ENCODE assay signal across 8 cellular contexts in the genomic region with DNA sequence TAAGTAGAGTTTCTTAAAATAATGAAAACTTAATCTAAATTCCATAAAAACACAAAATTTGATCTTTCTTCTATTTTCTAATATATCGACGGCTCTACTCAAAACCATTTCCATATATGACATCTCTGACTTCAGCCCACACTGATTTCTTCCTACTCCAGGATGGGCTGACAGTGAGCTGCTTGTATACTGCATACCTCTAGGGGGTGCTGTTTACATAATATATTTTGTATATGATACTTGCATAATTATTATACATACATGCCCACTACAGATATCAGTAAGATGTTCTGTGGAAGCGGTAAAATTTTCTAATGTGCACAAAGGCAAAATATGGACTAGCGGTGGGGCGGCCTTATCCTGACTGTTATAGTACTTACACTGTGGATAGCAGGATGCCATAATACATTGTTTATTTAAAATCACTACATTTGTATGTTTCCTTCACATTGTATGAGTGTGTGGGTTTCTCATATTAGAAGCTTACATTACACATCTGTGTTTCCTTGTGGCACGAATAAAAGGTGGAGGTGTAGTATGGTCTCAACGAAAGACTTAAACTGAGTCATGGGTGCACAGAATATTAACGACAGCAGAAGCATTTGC.
DNase-seq lines count a peak whose midpoint lies in the region; ATAC-seq, FAIRE-seq and TF ChIP-seq lines count a peak whose summit lies in the region.

No MANE protein-coding gene starts in this region.

- H3K4me3 Mint-ChIP-seq in natural killer cell, result no peak overlapping the region
- H3K4me3 Mint-ChIP-seq in natural killer cell treated with Interleukin-12 subunit alpha and Interleukin-12 subunit beta and Interleukin-15 and Interleukin-18, amount 100 ng/mL, for 72 hours, result no peak overlapping the region

- H3K27ac Mint-ChIP-seq in natural killer cell, result no peak overlapping the region
- no peak overlapping the region for H3K27ac Mint-ChIP-seq in natural killer cell treated with Interleukin-12 subunit alpha and Interleukin-12 subunit beta and Interleukin-15 and Interleukin-18, amount 100 ng/mL, for 72 hours

- intact Hi-C loops in natural killer cell (cut with micrococcal nuclease), result no loop called here

- H3K4me1 Mint-ChIP-seq in natural killer cell, result no peaks in the 10 kb centered on the region
- H3K4me1 Mint-ChIP-seq in natural killer cell treated with Interleukin-12 subunit alpha and Interleukin-12 subunit beta and Interleukin-15 and Interleukin-18, amount 100 ng/mL, for 72 hours (ENCODE audit: low read depth in 2 of 2), result no peaks in the 10 kb centered on the region

- H3K36me3 Mint-ChIP-seq in natural killer cell, result no peaks in the 10 kb centered on the region
- no peaks in the 10 kb centered on the region for H3K36me3 Mint-ChIP-seq in natural killer cell treated with Interleukin-12 subunit alpha and Interleukin-12 subunit beta and Interleukin-15 and Interleukin-18, amount 100 ng/mL, for 72 hours

- DNase-seq in natural killer cell (no peak), NAMALWA (ENCODE audit: low spot score) (peak; percentile 57), inferior parietal cortex (ENCODE audit: extremely low spot score) (peak; percentile 42), Ammon's horn (ENCODE audit: low spot score) (no peak)
- no peak for DNase-seq in natural killer cell treated with Interleukin-12 subunit alpha and Interleukin-12 subunit beta and Interleukin-15 and Interleukin-18, amount 100 ng/mL, for 72 hours (ENCODE audit: low spot score)
- DNase-seq in activated CD8-positive, alpha-beta memory T cell treated with anti-CD3 and anti-CD28 coated beads, Interleukin-2, amount 50 U/mL, for 48 hours, result no peak

- peaks cover 0 to 2% of the 10 kb centered on the region in 2 donors for H3K9me3 Mint-ChIP-seq in natural killer cell
- H3K9me3 Mint-ChIP-seq in natural killer cell treated with Interleukin-12 subunit alpha and Interleukin-12 subunit beta and Interleukin-15 and Interleukin-18, amount 100 ng/mL, for 72 hours, result no peaks in the 10 kb centered on the region

- no peaks in the 10 kb centered on the region for H3K27me3 Mint-ChIP-seq in natural killer cell (ENCODE audit: low read depth in 2 of 2)
- H3K27me3 Mint-ChIP-seq in natural killer cell treated with Interleukin-12 subunit alpha and Interleukin-12 subunit beta and Interleukin-15 and Interleukin-18, amount 100 ng/mL, for 72 hours, result peaks cover 2 to 5% of the 10 kb centered on the region in 2 donors

- ATAC-seq in natural killer cell (no peak), HG02610 (IDR thresholded peaks at IDR 0.05; ENCODE audit: unreplicated experiment) (peak; percentile 89)
- no peak for ATAC-seq in natural killer cell treated with Interleukin-12 subunit alpha and Interleukin-12 subunit beta and Interleukin-15 and Interleukin-18, amount 100 ng/mL, for 72 hours

- peak; percentile 82 for FAIRE-seq in TTC549 (lab: Jason Lieb, UNC)

- TF ChIP-seq CTCF in natural killer cell (IDR thresholded peaks at IDR 0.05), result peak; percentile 34

Comparison
In these comparisons a context has a peak if more than half of its experiments do, and no peak if none do; other contexts are left out.
1. DNase-seq: peak in NAMALWA (single experiment) and inferior parietal cortex (single experiment); none in natural killer cell (single experiment), natural killer cell treated with Interleukin-12 subunit alpha and Interleukin-12 subunit beta and Interleukin-15 and Interleukin-18, amount 100 ng/mL, for 72 hours (single experiment), activated CD8-positive, alpha-beta memory T cell treated with anti-CD3 and anti-CD28 coated beads, Interleukin-2, amount 50 U/mL, for 48 hours (single experiment) and Ammon's horn (single experiment).